In genomic region chr10:108673756-108674155, GRCh38 we compare ENCODE assay signal across 17 cellular contexts.
DNase-seq lines count a peak whose midpoint lies in the region; ATAC-seq, FAIRE-seq and TF ChIP-seq lines count a peak whose summit lies in the region.
"Had no signal": no experiment of that assay in that cellular context is flagged by ENCODE, and none has a peak within 500 bp of the region (broad histone marks: within the 10 kb centered on the region; RNA-seq: fewer than 3 reads in every experiment).

No MANE protein-coding gene starts in this region.

- H3K4ac ChIP-seq in H1 (replicated peaks; ENCODE audit: insufficient read length, low read depth, low read length): no peak overlapping the region

- H2BK5ac ChIP-seq in H1 (ENCODE audit: low read depth, low read length): no peak overlapping the region

- POLR2A ChIA-PET in H1 (lab: Charles Lee; ENCODE audit: partially characterized antibody): no interaction called here

- H3K27me3 Mint-ChIP-seq in astrocyte (ENCODE audit: low read depth, unreplicated experiment): no peaks in the 10 kb centered on the region
- H3K27me3 Mint-ChIP-seq: CD4-positive, alpha-beta T cell had no signal

- TF ChIP-seq EP300 in H1 (IDR thresholded peaks at IDR 0.05; ENCODE audit: borderline replicate concordance in 1 of 2, low read depth in 2 of 2, low read length in 2 of 2): no peak

- CTCF ChIA-PET in H1 (lab: Charles Lee; ENCODE audit: partially characterized antibody): interaction anchor here (0.6 kb wide), 1 partner anchor 1422 kb away, joined by 3 read pairs; no protein-coding TSS in a partner anchor

- intact Hi-C loops in left lung (cut with DNase I): no loop called here

- no peak overlapping the region for H2BK15ac ChIP-seq in H1 (ENCODE audit: low read length)

- TF ChIP-seq RAD21 in H1 (IDR thresholded peaks at IDR 0.05 in 1 of 2, conservative IDR thresholded peaks at IDR 0.05 in 1 of 2; ENCODE audit: low read depth in 2 of 2, low read length in 2 of 2): no peak

- H3K4me3 ChIP-seq in astrocyte (ENCODE audit: insufficient read depth, low read depth, low read length): no peak overlapping the region
- H3K4me3 ChIP-seq in H1 (ENCODE audit: extremely low read depth in 1 of 4, insufficient read depth in 2 of 4, low read depth in 3 of 4, low read length in 4 of 4): no peak overlapping the region
- H3K4me3 ChIP-seq in left lung: no peak overlapping the region

- H3K27me3 ChIP-seq in astrocyte (ENCODE audit: insufficient read depth, low read length) (no peaks in the 10 kb centered on the region), H1 (replicated peaks in 1 of 4; ENCODE audit: control insufficient read depth in 3 of 4, extremely low read depth in 1 of 4, insufficient read depth in 3 of 4, low read length in 3 of 4) (no peaks in the 10 kb centered on the region), left lung (no peaks in the 10 kb centered on the region)

- DNase-seq in astrocyte (ENCODE audit: low read depth) (no peak), H1 (ENCODE audit: low read depth in 1 of 2, low spot score in 2 of 2) (no peak), left lung (no peak)
- DNase-seq: C1 segment of cervical spinal cord; Calu3; CD4-positive, alpha-beta T cell; DMS 273 treated with DMSO at 0.1 percent for 48 hours; H7 had no signal

- FAIRE-seq in G401.6 (lab: Jason Lieb, UNC): peak; percentile 93
- FAIRE-seq in astrocyte (lab: Jason Lieb, UNC): no peak
- FAIRE-seq in H1 (lab: Jason Lieb, UNC): no peak
- FAIRE-seq: GM12891, GM19239, HepG2, HTR-8/SVneo had no signal

- H3K9me3 ChIP-seq in astrocyte (ENCODE audit: insufficient read depth, low read depth, low read length) (no peaks in the 10 kb centered on the region), H1 (ENCODE audit: insufficient read depth in 2 of 2, low read depth in 1 of 2, low read length in 1 of 2) (no peaks in the 10 kb centered on the region), left lung (no peaks in the 10 kb centered on the region)

- H3K4me2 ChIP-seq in astrocyte (ENCODE audit: low read length) (no peak overlapping the region), H1 (ENCODE audit: insufficient read depth in 1 of 2, low read depth in 2 of 2, low read length in 2 of 2) (no peak overlapping the region)

- H2AK5ac ChIP-seq in H1 (ENCODE audit: low read depth, low read length): no peak overlapping the region

- H3K4me1 ChIP-seq in astrocyte (ENCODE audit: insufficient read depth, low read length) (no peaks in the 10 kb centered on the region), H1 (replicated peaks in 1 of 4; ENCODE audit: control insufficient read depth in 3 of 4, insufficient read depth in 4 of 4, low read length in 3 of 4) (0 out of 7 replicates have a peak, but pooled peaks cover 0 to 2% (median 0%) of the 10 kb centered on the region in 4 experiments), left lung (no peaks in the 10 kb centered on the region)

- H3K4me3 Mint-ChIP-seq in astrocyte (ENCODE audit: unreplicated experiment): no peak overlapping the region
- H3K4me3 Mint-ChIP-seq: B cell; CD4-positive, alpha-beta T cell had no signal

- no peak for ATAC-seq in GM18502 (IDR thresholded peaks at IDR 0.05; ENCODE audit: poor library complexity, unreplicated experiment)
- ATAC-seq in GM18873 (IDR thresholded peaks at IDR 0.05; ENCODE audit: low FRiP score, unreplicated experiment): no peak
- no peak for ATAC-seq in GM21423 (IDR thresholded peaks at IDR 0.05; ENCODE audit: unreplicated experiment)
- ATAC-seq in left lung: no peak
- ATAC-seq: HepG2 had no signal

- H3K79me2 ChIP-seq in astrocyte (ENCODE audit: insufficient read depth, low read length) (no peaks in the 10 kb centered on the region), H1 (ENCODE audit: control insufficient read depth in 1 of 2, insufficient read depth in 2 of 2, low read length in 2 of 2) (no peaks in the 10 kb centered on the region)

- no peaks in the 10 kb centered on the region for H3K79me1 ChIP-seq in H1 (ENCODE audit: low read depth, low read length)

- no peak overlapping the region for H4K8ac ChIP-seq in H1 (ENCODE audit: extremely low read depth, insufficient read depth, low read length)

- H3K18ac ChIP-seq in H1 (ENCODE audit: extremely low read depth, low read length): no peak overlapping the region

- TF ChIP-seq CTCF in astrocyte (IDR thresholded peaks at IDR 0.05; ENCODE audit: insufficient read depth, low read depth, low read length) (no peak), H1 (IDR thresholded peaks at IDR 0.05; ENCODE audit: control extremely low read depth in 1 of 3, insufficient read depth in 1 of 3, low read depth in 1 of 3, low read length in 3 of 3) (no peak), left lung (IDR thresholded peaks at IDR 0.05) (no peak)

- H2AFZ ChIP-seq in astrocyte (ENCODE audit: low read depth, low read length): no peak overlapping the region
- no peak overlapping the region for H2AFZ ChIP-seq in H1 (ENCODE audit: low read length)

- H3K23ac ChIP-seq in H1 (ENCODE audit: insufficient read length): no peak overlapping the region

- H3K9me3 Mint-ChIP-seq in astrocyte (ENCODE audit: unreplicated experiment): no peaks in the 10 kb centered on the region
- H3K9me3 Mint-ChIP-seq: CD4-positive, alpha-beta T cell had no signal

- peak overlapping the region; percentile 6 for H3K27ac Mint-ChIP-seq in astrocyte (ENCODE audit: unreplicated experiment)
- H3K27ac Mint-ChIP-seq: B cell; CD4-positive, alpha-beta T cell had no signal

- no peak overlapping the region for H4K91ac ChIP-seq in H1 (replicated peaks; ENCODE audit: insufficient read length, low read length)

- peaks cover 15% of the 10 kb centered on the region for H3K4me1 Mint-ChIP-seq in astrocyte (ENCODE audit: low read depth, unreplicated experiment)
- H3K4me1 Mint-ChIP-seq: B cell had no signal

- no peak overlapping the region for H2BK120ac ChIP-seq in H1 (replicated peaks; ENCODE audit: low read depth, low read length)

- no peak overlapping the region for H3K9ac ChIP-seq in astrocyte (ENCODE audit: low read length)
- no peak overlapping the region for H3K9ac ChIP-seq in H1 (replicated peaks in 1 of 4; ENCODE audit: extremely low read depth in 1 of 4, low read depth in 3 of 4, low read length in 3 of 4)

- H3K56ac ChIP-seq in H1 (replicated peaks; ENCODE audit: insufficient read length, low read depth, low read length): no peak overlapping the region

- no peak overlapping the region for H4K5ac ChIP-seq in H1 (ENCODE audit: insufficient read length, low read depth, low read length)

- no peaks in the 10 kb centered on the region for H3K36me3 ChIP-seq in astrocyte (ENCODE audit: insufficient read depth, low read length)
- no peaks in the 10 kb centered on the region for H3K36me3 ChIP-seq in H1 (ENCODE audit: control insufficient read depth in 2 of 4, insufficient read depth in 4 of 4, low read length in 3 of 4)
- no peaks in the 10 kb centered on the region for H3K36me3 ChIP-seq in left lung

- H2BK20ac ChIP-seq in H1 (ENCODE audit: low read length): no peak overlapping the region

- no peak overlapping the region for H3K14ac ChIP-seq in H1 (ENCODE audit: insufficient read length)

- H3K27ac ChIP-seq in astrocyte (ENCODE audit: low read depth, low read length) (no peak overlapping the region), H1 (ENCODE audit: low read depth, low read length) (no peak overlapping the region), left lung (no peak overlapping the region)

- TF ChIP-seq POLR2A in H1 (IDR thresholded peaks at IDR 0.05; ENCODE audit: control extremely low read depth in 1 of 2, low read depth in 2 of 2, low read length in 2 of 2): no peak

- H3K23me2 ChIP-seq in H1 (ENCODE audit: low read depth, low read length): no peaks in the 10 kb centered on the region

- H4K20me1 ChIP-seq in astrocyte (ENCODE audit: insufficient read depth, low read length): no peaks in the 10 kb centered on the region
- H4K20me1 ChIP-seq in H1 (replicated peaks in 1 of 2; ENCODE audit: control insufficient read depth in 1 of 2, insufficient read depth in 2 of 2, low read length in 2 of 2): no peaks in the 10 kb centered on the region

- H3K36me3 Mint-ChIP-seq in astrocyte (ENCODE audit: low read depth, unreplicated experiment): no peaks in the 10 kb centered on the region

- no peak overlapping the region for H2BK12ac ChIP-seq in H1 (ENCODE audit: low read depth, low read length)

TF ChIP-seq in H1, 55 proteins besides CTCF, POLR2A, EP300 and RAD21:
- TF ChIP-seq GABPA (IDR thresholded peaks at IDR 0.05; ENCODE audit: borderline replicate concordance, insufficient read depth, low read length) (no peak), EZH2 (IDR thresholded peaks at IDR 0.05; ENCODE audit: low read depth, low read length, severe bottlenecking) (no peak), TEAD4 (IDR thresholded peaks at IDR 0.05; ENCODE audit: low read depth, low read length) (0 out of 2 replicates have a peak, but pooled peaks have one; percentile 16)
- TF ChIP-seq, protein P1, sequence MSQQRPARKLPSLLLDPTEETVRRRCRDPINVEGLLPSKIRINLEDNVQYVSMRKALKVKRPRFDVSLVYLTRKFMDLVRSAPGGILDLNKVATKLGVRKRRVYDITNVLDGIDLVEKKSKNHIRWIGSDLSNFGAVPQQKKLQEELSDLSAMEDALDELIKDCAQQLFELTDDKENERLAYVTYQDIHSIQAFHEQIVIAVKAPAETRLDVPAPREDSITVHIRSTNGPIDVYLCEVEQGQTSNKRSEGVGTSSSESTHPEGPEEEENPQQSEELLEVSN (IDR thresholded peaks at IDR 0.05): no peak
TF ChIP-seq in H1: peak in this region for 1.
